In genomic region chr18:50279752-50280151, GRCh38 we compare ENCODE assay signal across 11 cellular contexts. TPM values are rescaled to one million over a fixed set of nuclear protein-coding genes. Genes with fewer than 3 reads are reported as not detected.
A peak's percentile ranks its signal among the peaks of the same experiment; 100 is the strongest.
DNase-seq lines count a peak whose midpoint lies in the region; ATAC-seq and TF ChIP-seq lines count a peak whose summit lies in the region.
"Had no signal": no experiment of that assay in that cellular context is flagged by ENCODE, and none has a peak within 500 bp of the region (broad histone marks: within the 10 kb centered on the region; RNA-seq: fewer than 3 reads in every experiment).

No MANE protein-coding gene starts in this region.

- no TSS peak for BruUV-seq in MCF 10A (replicated peaks; lab: Mats Ljungman, UMichigan)

- no peaks in the 10 kb centered on the region for H3K27me3 ChIP-seq in BLaER1

- peaks cover 30% of the 10 kb centered on the region; the same call in 1 of the 2 replicates for H4K20me1 ChIP-seq in BLaER1

- peaks cover 74% of the 10 kb centered on the region for H3K36me3 ChIP-seq in BLaER1

- peak overlapping the region in 3 of 4 donors; percentile 95 to 98 (median 96) for H3K4me3 Mint-ChIP-seq in IgD-negative memory B cell
- peak overlapping the region; percentile 96 for H3K4me3 Mint-ChIP-seq in MCF 10A (ENCODE audit: unreplicated experiment)
- H3K4me3 Mint-ChIP-seq in naive B cell = peak overlapping the region; percentile 95 to 100 (median 98)

- POLR2A ChIA-PET in MCF 10A (lab: Yijun Ruan, JAX) = interaction anchor here (1.3 to 1.9 kb wide), 3 partner anchors 28 to 95 kb away, joined by 3 to 13 read pairs (median 5); partner anchors contain the start of gene SKA1

- H3K9me3 ChIP-seq in BLaER1 = no peaks in the 10 kb centered on the region

- no peak for TF ChIP-seq CTCF in MCF 10A (IDR thresholded peaks at IDR 0.05; ENCODE audit: unreplicated experiment)

- H3K27ac ChIP-seq in BLaER1 = no peak overlapping the region

- H3K27ac Mint-ChIP-seq in IgD-negative memory B cell = peak overlapping the region; percentile 39 to 92 (median 83)
- H3K27ac Mint-ChIP-seq in MCF 10A (ENCODE audit: low read depth, unreplicated experiment) = peak overlapping the region; percentile 97
- peak overlapping the region in 2 of 6 donors; percentile 63 to 98 for H3K27ac Mint-ChIP-seq in naive B cell

- CTCF ChIA-PET in MCF 10A (lab: Yijun Ruan, JAX) = interaction anchor here (0.5 to 0.6 kb wide), 2 partner anchors 41 to 65 kb away, joined by 3 read pairs; no protein-coding TSS in a partner anchor

- ATAC-seq in naive B cell (ENCODE audit: low read depth in 2 of 2) = no peak
- no peak for ATAC-seq in GM18867 (IDR thresholded peaks at IDR 0.05; ENCODE audit: unreplicated experiment)
- ATAC-seq in HG03045 (IDR thresholded peaks at IDR 0.05; ENCODE audit: unreplicated experiment) = no peak
- no peak for ATAC-seq in HG02623 (IDR thresholded peaks at IDR 0.05; ENCODE audit: unreplicated experiment)

- intact Hi-C loops in MCF 10A (cut with micrococcal nuclease) = loop anchor here (2.0 kb wide), 1 partner anchor 61 kb away; no protein-coding TSS in a partner anchor

- H3K27me3 Mint-ChIP-seq in IgD-negative memory B cell (no peaks in the 10 kb centered on the region), MCF 10A (ENCODE audit: insufficient read depth, unreplicated experiment) (no peaks in the 10 kb centered on the region), naive B cell (no peaks in the 10 kb centered on the region)

- H3K4me1 ChIP-seq in BLaER1 = peaks cover 30% of the 10 kb centered on the region

- DNase-seq in MCF 10A (ENCODE audit: unreplicated experiment) (no peak), naive B cell (no peak)
- DNase-seq in stimulated activated CD4-positive, alpha-beta T cell treated with anti-CD3 and anti-CD28 coated beads, Interleukin-12 subunit alpha, Interleukin-12 subunit beta, amount 100 ng/mL, for 4 hours = no peak
- DNase-seq: EL, NCI-H226 had no signal

- H3K4me3 ChIP-seq in BLaER1 = peak overlapping the region; percentile 89

- H3K9me3 Mint-ChIP-seq in IgD-negative memory B cell (no peaks in the 10 kb centered on the region), MCF 10A (ENCODE audit: unreplicated experiment) (no peaks in the 10 kb centered on the region), naive B cell (no peaks in the 10 kb centered on the region)

- H3K9ac ChIP-seq in BLaER1 = peak overlapping the region; percentile 93

- peaks cover 22% of the 10 kb centered on the region for H3K36me3 Mint-ChIP-seq in IgD-negative memory B cell
- H3K36me3 Mint-ChIP-seq in MCF 10A (ENCODE audit: insufficient read depth, unreplicated experiment) = peaks cover 67% of the 10 kb centered on the region
- H3K36me3 Mint-ChIP-seq in naive B cell = peaks cover 25 to 57% of the 10 kb centered on the region in 2 donors

- H3K4me2 ChIP-seq in BLaER1 = peak overlapping the region; percentile 97

- H3K4me1 Mint-ChIP-seq in IgD-negative memory B cell (peaks cover 20 to 27% (median 21%) of the 10 kb centered on the region in 3 donors), MCF 10A (ENCODE audit: insufficient read depth, unreplicated experiment) (peaks cover 52% of the 10 kb centered on the region), naive B cell (peaks cover 44 to 49% (median 47%) of the 10 kb centered on the region in 3 donors)

RNA-seq across cellular contexts. Expression of gene MBD1, which starts 1.6 kb away (rescaled TPM):
- polyA plus RNA-seq in IgD-negative memory B cell (42.6 TPM), naive B cell (ENCODE audit: low read depth in 6 of 6) (10 to 100 TPM; 23.4 to 42.4 (median 25.0) TPM)
- 203 and 227 TPM in 2 replicates for total RNA-seq in MCF 10A (2022)

RNA-seq across cellular contexts. Expression of gene CXXC1, which starts 7.7 kb away (rescaled TPM):
- 98.6 TPM for polyA plus RNA-seq in IgD-negative memory B cell
- total RNA-seq in MCF 10A (2022) = 65.1 and 85.4 TPM in 2 replicates
- polyA plus RNA-seq in naive B cell (ENCODE audit: low read depth in 6 of 6) = 10 to 100 TPM; 56.7 to 97.3 (median 71.0) TPM

RNA-seq across cellular contexts. Expression of gene CFAP53, which starts 13.5 kb away (rescaled TPM):
- polyA plus RNA-seq in IgD-negative memory B cell (not detected), naive B cell (ENCODE audit: low read depth in 6 of 6) (under 1 TPM in 1 of 6 donors, not detected in 5; 0.27 TPM)
- 2.2 and 5.0 TPM in 2 replicates for total RNA-seq in MCF 10A (2022)
- total RNA-seq: mononuclear cell had no signal
